Comparison of ENCODE assay signal across 11 cellular contexts in the genomic region with DNA sequence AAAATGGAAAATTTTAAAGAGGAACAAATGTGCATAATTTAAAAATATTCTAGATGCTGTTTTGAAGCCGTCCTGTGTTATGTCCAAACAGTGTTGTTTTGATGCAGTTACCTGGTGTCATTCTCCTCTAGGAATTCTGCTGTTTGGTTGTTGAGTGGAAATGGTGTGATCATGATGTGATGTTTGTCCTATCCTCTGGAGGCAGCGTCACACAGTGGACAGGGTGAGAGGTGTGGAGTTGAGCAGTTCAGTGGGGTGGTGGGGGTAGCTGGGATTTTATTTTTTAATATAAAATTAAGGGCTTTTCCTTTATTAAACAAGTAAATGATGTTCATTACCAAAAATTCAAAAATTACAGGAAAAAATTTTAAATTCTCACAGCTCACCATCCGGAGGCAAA. TPM values are rescaled to one million over a fixed set of nuclear protein-coding genes. Genes with fewer than 3 reads are reported as not detected.
A peak's percentile ranks its signal among the peaks of the same experiment; 100 is the strongest.
DNase-seq lines count a peak whose midpoint lies in the region; ATAC-seq and TF ChIP-seq lines count a peak whose summit lies in the region.
"Had no signal": no experiment of that assay in that cellular context is flagged by ENCODE, and none has a peak within 500 bp of the region (broad histone marks: within the 10 kb centered on the region; RNA-seq: fewer than 3 reads in every experiment).

No MANE protein-coding gene starts in this region.

- H3K27me3 ChIP-seq in kidney epithelial cell (ENCODE audit: control insufficient read depth, insufficient read depth, low read length), result no peaks in the 10 kb centered on the region
- H3K27me3 ChIP-seq in effector memory CD4-positive, alpha-beta T cell (replicated peaks; ENCODE audit: control insufficient read depth, insufficient read depth, low read length, poor library complexity, severe bottlenecking), result no peaks in the 10 kb centered on the region

- TF ChIP-seq CTCF in AG10803 (conservative IDR thresholded peaks at IDR 0.05; ENCODE audit: low read length) (peak; percentile 35), HFF-Myc (IDR thresholded peaks at IDR 0.05; ENCODE audit: low read depth, low read length, missing control alignments) (peak; percentile 24), VCaP (conservative IDR thresholded peaks at IDR 0.05) (peak; percentile 64), kidney epithelial cell (IDR thresholded peaks at IDR 0.05; ENCODE audit: insufficient read depth, low read length, poor library complexity, severe bottlenecking) (peak; percentile 44)

- H3K4me3 ChIP-seq in AG10803 (ENCODE audit: low read length) (no peak overlapping the region), HFF-Myc (replicated peaks; ENCODE audit: low read depth, low read length) (no peak overlapping the region), kidney epithelial cell (ENCODE audit: low read depth, low read length) (no peak overlapping the region)
- no peak overlapping the region for H3K4me3 ChIP-seq in effector memory CD4-positive, alpha-beta T cell (ENCODE audit: insufficient read depth, low read depth, low read length, poor library complexity, severe bottlenecking)
- H3K4me3 ChIP-seq: psoas muscle had no signal

- no peak for ATAC-seq in GM18870 (IDR thresholded peaks at IDR 0.05; ENCODE audit: unreplicated experiment)
- ATAC-seq: psoas muscle, T-cell had no signal

- no peaks in the 10 kb centered on the region for H3K4me1 ChIP-seq in effector memory CD4-positive, alpha-beta T cell (ENCODE audit: control insufficient read depth, insufficient read depth, low read length, poor library complexity, severe bottlenecking)
- H3K4me1 ChIP-seq: psoas muscle had no signal

- no peak overlapping the region for H3K27ac ChIP-seq in VCaP
- no peak overlapping the region for H3K27ac ChIP-seq in effector memory CD4-positive, alpha-beta T cell (ENCODE audit: insufficient read depth, low read length, poor library complexity, severe bottlenecking)
- H3K27ac ChIP-seq: psoas muscle had no signal

- no peaks in the 10 kb centered on the region for H3K36me3 ChIP-seq in kidney epithelial cell (ENCODE audit: control insufficient read depth, insufficient read depth, low read length)
- H3K36me3 ChIP-seq in effector memory CD4-positive, alpha-beta T cell (ENCODE audit: control insufficient read depth, insufficient read depth, low read length), result no peaks in the 10 kb centered on the region

- H3K9me3 ChIP-seq in effector memory CD4-positive, alpha-beta T cell (ENCODE audit: control insufficient read depth, low read length), result no peaks in the 10 kb centered on the region
- H3K9me3 ChIP-seq: psoas muscle had no signal

- no peak for DNase-seq in AG10803 (ENCODE audit: low read depth)
- no peak for DNase-seq in HFF-Myc (ENCODE audit: extremely low read depth, low read depth)
- no peak for DNase-seq in kidney epithelial cell (ENCODE audit: low read depth)
- no peak for DNase-seq in epidermal melanocyte (ENCODE audit: insufficient read length, low spot score)
- no peak for DNase-seq in effector memory CD4-positive, alpha-beta T cell
- DNase-seq in NCI-H146 treated with DMSO at 0.1 percent for 48 hours (lab: John Stamatoyannopoulos, UW; ENCODE audit: unreplicated experiment), result no peak
- DNase-seq: NCI-H1105 treated with DMSO at 0.1 percent for 48 hours, psoas muscle, T-cell had no signal

RNA-seq across cellular contexts. Expression of gene PRDM6, which starts 31.2 kb away (rescaled TPM):
- 0.04 and 0.07 TPM in 2 replicates for total RNA-seq in kidney epithelial cell
